ENCODE assay signal across 24 cellular contexts in the genomic region with DNA sequence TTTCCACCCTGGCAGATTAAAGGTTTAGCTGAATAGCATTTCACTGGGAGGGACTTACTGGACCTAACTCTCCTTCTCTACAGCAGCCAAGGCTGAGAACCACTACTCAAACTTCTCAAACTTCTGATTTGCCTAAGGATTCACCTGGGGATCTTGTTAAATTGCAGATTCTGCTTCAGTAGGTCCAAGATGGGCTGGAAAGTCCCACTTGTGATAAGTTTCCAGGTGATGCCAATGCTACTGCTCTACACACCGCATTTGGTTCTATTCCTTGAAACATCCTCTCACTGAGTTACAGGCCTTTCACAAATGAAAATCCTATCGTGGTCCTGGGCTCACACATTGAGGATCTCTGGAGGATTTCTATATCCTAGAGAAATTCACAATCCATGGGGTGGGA.
"Had no signal": no experiment of that assay in that cellular context is flagged by ENCODE, and none has a peak within 500 bp of the region (broad histone marks: within the 10 kb centered on the region; RNA-seq: fewer than 3 reads in every experiment).

No MANE protein-coding gene starts in this region.

- H3K27me3 Mint-ChIP-seq: activated naive CD4-positive, alpha-beta T cell treated with anti-CD3 and anti-CD28 coated beads, Interleukin-2, amount 50 U/mL, for 24 hours; central memory CD8-positive, alpha-beta T cell; stimulated activated naive CD8-positive, alpha-beta T cell treated with anti-CD3 and anti-CD28 coated beads, Interleukin-15, Interleukin-2, amounts not matched to agents 100 ng/mL and 50 ng/mL, for 24 hours had no signal

- H3K4me3 Mint-ChIP-seq: activated naive CD4-positive, alpha-beta T cell treated with anti-CD3 and anti-CD28 coated beads, Interleukin-2, amount 50 U/mL, for 24 hours; central memory CD8-positive, alpha-beta T cell; natural killer cell; neural progenitor cell; stimulated activated naive CD8-positive, alpha-beta T cell treated with anti-CD3 and anti-CD28 coated beads, Interleukin-15, Interleukin-2, amounts not matched to agents 100 ng/mL and 50 ng/mL, for 24 hours had no signal

- H3K36me3 Mint-ChIP-seq: natural killer cell had no signal

- DNase-seq: activated CD4-positive, alpha-beta T cell treated with anti-CD3 and anti-CD28 coated beads for 4 hours; activated CD4-positive, alpha-beta T cell treated with anti-CD3 and anti-CD28 coated beads, Interleukin-2, amount 50 U/mL, for 4 hours; activated CD8-positive, alpha-beta memory T cell treated with anti-CD3 and anti-CD28 coated beads, Interleukin-2, amount 50 U/mL, for 4 hours; activated T-cell treated with anti-CD3 and anti-CD28 coated beads, Interleukin-2, amount 50 U/mL, for 1 hour; anterior cingulate cortex; dermis blood vessel endothelial cell; effector CD4-positive, alpha-beta T cell; esophagus squamous epithelium; foreskin melanocyte; heart right ventricle; kidney glomerular epithelial cell; lower lobe of right lung; mesendoderm; natural killer cell; occipital lobe; psoas muscle; spleen; trophoblast cell had no signal

- H3K9me3 Mint-ChIP-seq: activated naive CD4-positive, alpha-beta T cell treated with anti-CD3 and anti-CD28 coated beads, Interleukin-2, amount 50 U/mL, for 24 hours; central memory CD8-positive, alpha-beta T cell; natural killer cell had no signal

- ATAC-seq: heart right ventricle, left lobe of liver, lower lobe of right lung, natural killer cell, psoas muscle had no signal

- H3K27ac Mint-ChIP-seq: activated naive CD4-positive, alpha-beta T cell treated with anti-CD3 and anti-CD28 coated beads, Interleukin-2, amount 50 U/mL, for 24 hours; activated T-helper 2 cell treated with anti-CD3 and anti-CD28 coated beads, Interferon-gamma antibody, Interleukin-2, Interleukin-4, amounts not matched to agents 10 μg/mL and 5 μg/mL and 100 μg/mL, durations not matched to agents 14 hours and 24 hours and 36 hours; natural killer cell; neural progenitor cell had no signal
